20 cellular contexts compared by ENCODE assay signal in the genomic region with DNA sequence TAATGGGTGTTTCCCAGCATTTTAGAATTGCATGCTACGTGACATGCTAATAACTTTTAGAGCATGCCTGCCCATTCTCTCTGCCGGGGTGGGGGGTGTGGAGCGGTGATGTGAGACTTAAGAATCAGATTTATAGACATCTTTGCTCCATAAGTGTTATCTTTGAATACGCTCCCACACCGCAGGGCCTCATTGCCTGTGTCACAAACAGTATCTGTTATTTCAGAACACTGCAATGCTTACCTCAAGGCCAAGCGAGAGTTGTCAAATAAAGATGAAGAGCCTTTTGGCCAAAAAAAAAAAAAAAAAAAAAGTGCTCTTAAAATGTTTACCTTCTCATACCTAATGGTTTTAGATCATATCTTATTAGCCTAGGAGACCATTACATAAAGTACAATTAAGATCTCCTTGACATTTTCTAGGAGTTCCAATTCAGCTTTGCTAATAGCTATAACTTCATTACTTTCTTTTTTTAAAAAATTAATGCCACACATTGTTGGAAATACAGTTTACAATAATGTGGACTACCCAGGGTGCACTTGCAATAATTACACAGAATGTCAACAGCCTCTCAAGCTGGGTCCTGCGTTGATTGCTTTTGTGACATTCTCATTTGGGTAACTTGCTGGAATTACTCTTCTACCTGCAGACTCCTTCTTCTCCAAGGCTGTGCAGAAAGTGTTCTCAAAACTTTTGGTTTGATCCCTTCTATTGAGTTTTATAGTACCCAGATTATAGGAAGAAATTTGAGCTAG.
DNase-seq lines count a peak whose midpoint lies in the region; ATAC-seq and TF ChIP-seq lines count a peak whose summit lies in the region.
"Had no signal": no experiment of that assay in that cellular context is flagged by ENCODE, and none has a peak within 500 bp of the region (broad histone marks: within the 10 kb centered on the region; RNA-seq: fewer than 3 reads in every experiment).

No MANE protein-coding gene starts in this region.

- no peak overlapping the region for H3K27ac ChIP-seq in SK-N-SH (ENCODE audit: low read depth in 2 of 2, low read length in 1 of 2)
- H3K27ac ChIP-seq in hepatocyte = peak overlapping the region; percentile 41
- H3K27ac ChIP-seq: brain microvascular endothelial cell, transverse colon, WERI-Rb-1 had no signal

- intact Hi-C loops in Right ventricle myocardium superior (cut with DNase I) = no loop called here

- CTCF ChIA-PET in SK-N-SH (lab: Yijun Ruan, JAX) = interaction anchor here (0.7 kb wide), 1 partner anchor 8 kb away, joined by 3 read pairs; no protein-coding TSS in a partner anchor

- H3K36me3 ChIP-seq in SK-N-SH (replicated peaks in 1 of 2; ENCODE audit: control insufficient read depth in 1 of 2, insufficient read depth in 2 of 2, low read length in 1 of 2) (no peaks in the 10 kb centered on the region), hepatocyte (replicated peaks; ENCODE audit: insufficient read depth, low read depth) (no peaks in the 10 kb centered on the region)
- H3K36me3 ChIP-seq: brain microvascular endothelial cell, transverse colon, WERI-Rb-1 had no signal

- no peak overlapping the region for H2AFZ ChIP-seq in SK-N-SH (ENCODE audit: low read depth)
- H2AFZ ChIP-seq in hepatocyte = no peak overlapping the region

- no peaks in the 10 kb centered on the region for H3F3A ChIP-seq in SK-N-SH (replicated peaks; ENCODE audit: insufficient read depth)

- TF ChIP-seq RAD21 in SK-N-SH (IDR thresholded peaks at IDR 0.05; ENCODE audit: low read length) = no peak

- no peaks in the 10 kb centered on the region; a peak in 1 of 4 replicates for H3K4me1 ChIP-seq in SK-N-SH (ENCODE audit: control insufficient read depth in 1 of 2, insufficient read depth in 2 of 2, low read depth in 1 of 2, low read length in 1 of 2)
- peaks cover 13% of the 10 kb centered on the region for H3K4me1 ChIP-seq in hepatocyte (ENCODE audit: insufficient read depth)

- TF ChIP-seq EP300 in SK-N-SH (IDR thresholded peaks at IDR 0.05; ENCODE audit: borderline replicate concordance in 1 of 2, low read depth in 1 of 2, low read length in 1 of 2) = no peak

- WGBS in SK-N-SH (ENCODE audit: low lambda C conversion rate) = 61% methylated on average over 7 of the region's 7 CpGs
- WGBS in hepatocyte (ENCODE audit: low lambda C conversion rate, missing lambda C conversion rate) = 75% methylated on average over 7 of the region's 7 CpGs

- H3K27me3 ChIP-seq in SK-N-SH (ENCODE audit: insufficient read depth) = no peaks in the 10 kb centered on the region
- H3K27me3 ChIP-seq in hepatocyte = no peaks in the 10 kb centered on the region
- H3K27me3 ChIP-seq: brain microvascular endothelial cell, transverse colon had no signal

- H4K20me1 ChIP-seq in SK-N-SH (ENCODE audit: insufficient read depth) = no peaks in the 10 kb centered on the region
- H4K20me1 ChIP-seq in hepatocyte (ENCODE audit: insufficient read depth, poor library complexity, severe bottlenecking) = no peaks in the 10 kb centered on the region

- H3K79me2 ChIP-seq in SK-N-SH (ENCODE audit: insufficient read depth) (no peaks in the 10 kb centered on the region), hepatocyte (no peaks in the 10 kb centered on the region)

- DNase-seq in SK-N-SH (no peak), NCI-H2196 (lab: John Stamatoyannopoulos, UW; ENCODE audit: unreplicated experiment) (peak; percentile 28), hepatocyte (ENCODE audit: low spot score) (no peak), medulla oblongata (ENCODE audit: extremely low spot score) (no peak), erythroblast (lab: John Stamatoyannopoulos, UW) (no peak), Right ventricle myocardium superior (no peak)
- DNase-seq: activated CD4-positive, alpha-beta memory T cell treated with anti-CD3 and anti-CD28 coated beads for 36 hours; activated T-cell treated with anti-CD3 and anti-CD28 coated beads, Interleukin-2, amount 50 U/mL, for 4 hours; brain microvascular endothelial cell; C1 segment of cervical spinal cord; H9; KBM-7; NCI-H82; stimulated activated naive B cell treated with anti-CD40 and anti-IgM and Interleukin-4, amounts not matched to agents 10 μg/mL and 1 μg/mL and 100 μg/mL, for 72 hours; transverse colon; WERI-Rb-1 had no signal

- H3K4me2 ChIP-seq in SK-N-SH (no peak overlapping the region), hepatocyte (no peak overlapping the region)

- POLR2A ChIA-PET in SK-N-SH (lab: Yijun Ruan, JAX) = no interaction called here

- ATAC-seq in SK-N-SH treated with all-trans-retinoic acid at 6 μM for 48 hours (no peak), GM19395 (IDR thresholded peaks at IDR 0.05; ENCODE audit: unreplicated experiment) (no peak), Right ventricle myocardium superior (ENCODE audit: poor library complexity) (no peak)
- ATAC-seq: activated naive CD4-positive, alpha-beta T cell treated with anti-CD3 and anti-CD28 coated beads, Interleukin-2, amount 50 U/mL, for 72 hours; activated T-cell treated with anti-CD3 and anti-CD28 coated beads, Interleukin-2, amount 50 U/mL, for 4 hours; esophagus mucosa; stimulated activated naive B cell treated with anti-CD40 and anti-IgM and Interleukin-4, amounts not matched to agents 10 μg/mL and 1 μg/mL and 100 μg/mL, for 72 hours had no signal

- H3K9me2 ChIP-seq in SK-N-SH = no peaks in the 10 kb centered on the region
- no peaks in the 10 kb centered on the region for H3K9me2 ChIP-seq in hepatocyte (replicated peaks; ENCODE audit: insufficient read depth)

- H3K9me3 ChIP-seq in SK-N-SH (no peaks in the 10 kb centered on the region), hepatocyte (ENCODE audit: low read depth) (no peaks in the 10 kb centered on the region)

- H3K4me3 ChIP-seq in SK-N-SH (ENCODE audit: low read depth in 2 of 2, low read length in 1 of 2) (no peak overlapping the region), hepatocyte (no peak overlapping the region)
- H3K4me3 ChIP-seq: transverse colon had no signal

- no peak for TF ChIP-seq POLR2A in erythroblast (IDR thresholded peaks at IDR 0.05; ENCODE audit: low read length)

- TF ChIP-seq CTCF in SK-N-SH (IDR thresholded peaks at IDR 0.05) (no peak), hepatocyte (IDR thresholded peaks at IDR 0.05; ENCODE audit: poor library complexity) (no peak)

- no peak overlapping the region for H3K9ac ChIP-seq in SK-N-SH

TF ChIP-seq in SK-N-SH treated with all-trans-retinoic acid at 6 μM for 48 hours, 23 proteins besides CTCF, POLR2A, EP300 and RAD21:
- no peak for TF ChIP-seq ZNF565 (CRISPR knock-in tag; conservative IDR thresholded peaks at IDR 0.05; ENCODE audit: low read depth)
- TF ChIP-seq ISL1 (CRISPR knock-in tag; IDR thresholded peaks at IDR 0.05) = peak; percentile 56; the same call in 1 of the 2 replicates
- TF ChIP-seq ARNTL (CRISPR knock-in tag; IDR thresholded peaks at IDR 0.05; ENCODE audit: borderline replicate concordance, low read depth) = no peak
- TF ChIP-seq PPARA (CRISPR knock-in tag; IDR thresholded peaks at IDR 0.05; ENCODE audit: borderline replicate concordance) = no peak

TF ChIP-seq in SK-N-SH, 30 proteins besides CTCF, POLR2A, EP300 and RAD21:
- no peak for TF ChIP-seq FOXM1 (IDR thresholded peaks at IDR 0.05; ENCODE audit: low read depth)
- no peak for TF ChIP-seq FOSL2 (IDR thresholded peaks at IDR 0.05; ENCODE audit: borderline replicate concordance, low read depth)
- TF ChIP-seq, protein P1, sequence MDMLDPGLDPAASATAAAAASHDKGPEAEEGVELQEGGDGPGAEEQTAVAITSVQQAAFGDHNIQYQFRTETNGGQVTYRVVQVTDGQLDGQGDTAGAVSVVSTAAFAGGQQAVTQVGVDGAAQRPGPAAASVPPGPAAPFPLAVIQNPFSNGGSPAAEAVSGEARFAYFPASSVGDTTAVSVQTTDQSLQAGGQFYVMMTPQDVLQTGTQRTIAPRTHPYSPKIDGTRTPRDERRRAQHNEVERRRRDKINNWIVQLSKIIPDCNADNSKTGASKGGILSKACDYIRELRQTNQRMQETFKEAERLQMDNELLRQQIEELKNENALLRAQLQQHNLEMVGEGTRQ (IDR thresholded peaks at IDR 0.05; ENCODE audit: borderline replicate concordance, low read depth, low read length) = no peak
- TF ChIP-seq GATA2 (CRISPR knock-in tag; IDR thresholded peaks at IDR 0.05) = no peak
- no peak for TF ChIP-seq RXRA (IDR thresholded peaks at IDR 0.05; ENCODE audit: borderline replicate concordance, low read depth)
- TF ChIP-seq, protein P2, sequence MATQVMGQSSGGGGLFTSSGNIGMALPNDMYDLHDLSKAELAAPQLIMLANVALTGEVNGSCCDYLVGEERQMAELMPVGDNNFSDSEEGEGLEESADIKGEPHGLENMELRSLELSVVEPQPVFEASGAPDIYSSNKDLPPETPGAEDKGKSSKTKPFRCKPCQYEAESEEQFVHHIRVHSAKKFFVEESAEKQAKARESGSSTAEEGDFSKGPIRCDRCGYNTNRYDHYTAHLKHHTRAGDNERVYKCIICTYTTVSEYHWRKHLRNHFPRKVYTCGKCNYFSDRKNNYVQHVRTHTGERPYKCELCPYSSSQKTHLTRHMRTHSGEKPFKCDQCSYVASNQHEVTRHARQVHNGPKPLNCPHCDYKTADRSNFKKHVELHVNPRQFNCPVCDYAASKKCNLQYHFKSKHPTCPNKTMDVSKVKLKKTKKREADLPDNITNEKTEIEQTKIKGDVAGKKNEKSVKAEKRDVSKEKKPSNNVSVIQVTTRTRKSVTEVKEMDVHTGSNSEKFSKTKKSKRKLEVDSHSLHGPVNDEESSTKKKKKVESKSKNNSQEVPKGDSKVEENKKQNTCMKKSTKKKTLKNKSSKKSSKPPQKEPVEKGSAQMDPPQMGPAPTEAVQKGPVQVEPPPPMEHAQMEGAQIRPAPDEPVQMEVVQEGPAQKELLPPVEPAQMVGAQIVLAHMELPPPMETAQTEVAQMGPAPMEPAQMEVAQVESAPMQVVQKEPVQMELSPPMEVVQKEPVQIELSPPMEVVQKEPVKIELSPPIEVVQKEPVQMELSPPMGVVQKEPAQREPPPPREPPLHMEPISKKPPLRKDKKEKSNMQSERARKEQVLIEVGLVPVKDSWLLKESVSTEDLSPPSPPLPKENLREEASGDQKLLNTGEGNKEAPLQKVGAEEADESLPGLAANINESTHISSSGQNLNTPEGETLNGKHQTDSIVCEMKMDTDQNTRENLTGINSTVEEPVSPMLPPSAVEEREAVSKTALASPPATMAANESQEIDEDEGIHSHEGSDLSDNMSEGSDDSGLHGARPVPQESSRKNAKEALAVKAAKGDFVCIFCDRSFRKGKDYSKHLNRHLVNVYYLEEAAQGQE (IDR thresholded peaks at IDR 0.05; ENCODE audit: low read depth, low read length) = no peak
- TF ChIP-seq EZH2phosphoT487 (IDR thresholded peaks at IDR 0.05; ENCODE audit: borderline replicate concordance, low read depth) = no peak
- TF ChIP-seq TAF1 (IDR thresholded peaks at IDR 0.05; ENCODE audit: borderline replicate concordance, low read depth, low read length) = no peak
